Comparison of ENCODE assay signal across 20 cellular contexts in genomic region chr2:3100386-3100785, GRCh38.
DNase-seq lines count a peak whose midpoint lies in the region; ATAC-seq and TF ChIP-seq lines count a peak whose summit lies in the region.
"Had no signal": no experiment of that assay in that cellular context is flagged by ENCODE, and none has a peak within 500 bp of the region (broad histone marks: within the 10 kb centered on the region; RNA-seq: fewer than 3 reads in every experiment).

No MANE protein-coding gene starts in this region.

- H3K4me1 ChIP-seq in BE2C = peaks cover 40% of the 10 kb centered on the region

- H3K4me1 Mint-ChIP-seq in glutamatergic neuron (ENCODE audit: low read depth, unreplicated experiment) = peaks cover 54% of the 10 kb centered on the region

- peak overlapping the region; percentile 86 for H3K27ac Mint-ChIP-seq in glutamatergic neuron (ENCODE audit: unreplicated experiment)
- H3K27ac Mint-ChIP-seq: T-cell had no signal

- DNase-seq in BE2C (no peak), GDM1 (lab: John Stamatoyannopoulos, UW) (peak; percentile 32), NB4 (ENCODE audit: low read depth) (peak; percentile 54), glutamatergic neuron (no peak), SHP77 (lab: John Stamatoyannopoulos, UW) (no peak), NCI-H526 (lab: John Stamatoyannopoulos, UW) (no peak)
- no peak for DNase-seq in stimulated activated CD4-positive, alpha-beta T cell treated with anti-CD3 and anti-CD28 coated beads, Interleukin-12 subunit alpha, Interleukin-12 subunit beta, amount 100 ng/mL, for 4 hours
- DNase-seq: CD4-positive, alpha-beta memory T cell; DMS79; GF-D8; GM23248; NCI-H1092; NCI-H146; NCI-H2081; NCI-H82; SK-N-SH; T-cell had no signal

- TF ChIP-seq POLR2A in NB4 (IDR thresholded peaks at IDR 0.05; ENCODE audit: extremely low read depth, insufficient read length) = no peak

- no peaks in the 10 kb centered on the region; the same call in 1 of the 2 replicates for H3K9me3 ChIP-seq in BE2C
- H3K9me3 ChIP-seq: SK-N-SH had no signal

- no peak for TF ChIP-seq CTCF in BE2C (IDR thresholded peaks at IDR 0.05; ENCODE audit: low read depth, low read length)
- no peak for TF ChIP-seq CTCF in NB4 (IDR thresholded peaks at IDR 0.05; ENCODE audit: low read depth, low read length)
- TF ChIP-seq CTCF in glutamatergic neuron (IDR thresholded peaks at IDR 0.05; ENCODE audit: partially characterized antibody, unreplicated experiment) = no peak

- H3K36me3 Mint-ChIP-seq in glutamatergic neuron (ENCODE audit: unreplicated experiment) = peaks cover 9% of the 10 kb centered on the region
- H3K36me3 Mint-ChIP-seq: CD4-positive, alpha-beta memory T cell; T-cell had no signal

- peaks cover 17% of the 10 kb centered on the region for H3K9me3 Mint-ChIP-seq in glutamatergic neuron (ENCODE audit: unreplicated experiment)
- H3K9me3 Mint-ChIP-seq: CD4-positive, alpha-beta memory T cell; T-cell had no signal

- no peaks in the 10 kb centered on the region for H3K27me3 ChIP-seq in BE2C

- no peaks in the 10 kb centered on the region; the same call in none of the 2 replicates for H3K36me3 ChIP-seq in BE2C

- H3K4me3 Mint-ChIP-seq in glutamatergic neuron (ENCODE audit: unreplicated experiment) = no peak overlapping the region
- H3K4me3 Mint-ChIP-seq: CD4-positive, alpha-beta memory T cell; T-cell had no signal

- no peak for ATAC-seq in HG03469 (IDR thresholded peaks at IDR 0.05; ENCODE audit: unreplicated experiment)
- ATAC-seq: HCT116, Right ventricle myocardium inferior, T-cell had no signal

- H3K4me3 ChIP-seq in BE2C (ENCODE audit: low read depth, low read length) = peak overlapping the region; percentile 57
- H3K4me3 ChIP-seq in NB4 (ENCODE audit: low read depth, low read length) = no peak overlapping the region
- H3K4me3 ChIP-seq: GM23248 had no signal

- H3K27me3 Mint-ChIP-seq in glutamatergic neuron (ENCODE audit: unreplicated experiment) = peaks cover 22% of the 10 kb centered on the region

Comparison
In these comparisons a context has a peak if more than half of its experiments do, and no peak if none do; other contexts are left out.
1. DNase-seq: peak in GDM1 (single experiment) and NB4 (single experiment); none in BE2C (single experiment), glutamatergic neuron (single experiment), SHP77 (0 of 2), NCI-H526 (0 of 2) and stimulated activated CD4-positive, alpha-beta T cell treated with anti-CD3 and anti-CD28 coated beads, Interleukin-12 subunit alpha, Interleukin-12 subunit beta, amount 100 ng/mL, for 4 hours (single experiment).